In genomic region chr12:89513544-89513943, GRCh38 we compare ENCODE assay signal across 26 cellular contexts.
"Had no signal": no experiment of that assay in that cellular context is flagged by ENCODE, and none has a peak within 500 bp of the region (broad histone marks: within the 10 kb centered on the region; RNA-seq: fewer than 3 reads in every experiment).

No MANE protein-coding gene starts in this region.

- H3K9me3 ChIP-seq: esophagus squamous epithelium, heart right ventricle, lower lobe of right lung, prostate gland, right atrium auricular region, testis, tibial artery had no signal

- H3K27ac Mint-ChIP-seq: nephron; neural progenitor cell; stimulated activated memory B cell treated with anti-CD40 and anti-IgM and Interleukin-4, amounts not matched to agents 10 μg/mL and 1 μg/mL and 100 μg/mL, for 72 hours; type B pancreatic cell had no signal

- H3K4me3 ChIP-seq: coronary artery, esophagus squamous epithelium, heart right ventricle, lower lobe of right lung, neural progenitor cell, prostate gland, right atrium auricular region, smooth muscle cell, testis, tibial artery had no signal

- DNase-seq: dermis blood vessel endothelial cell; effector memory CD4-positive, alpha-beta T cell; erythroblast; esophagus squamous epithelium; foreskin melanocyte; glutamatergic neuron; heart right ventricle; hippocampal formation; left ventricle myocardium superior; lower lobe of right lung; nucleus accumbens; stimulated activated CD4-positive, alpha-beta T cell treated with anti-CD3 and anti-CD28 coated beads, Interleukin-2, amount 100 ng/mL, for 24 hours; stimulated activated CD4-positive, alpha-beta T cell treated with anti-CD3 and anti-CD28 coated beads, Interleukin-4, amount 100 ng/mL, for 24 hours; stimulated activated naive CD8-positive, alpha-beta T cell treated with anti-CD3 and anti-CD28 coated beads, Interleukin-15, Interleukin-2, amounts not matched to agents 100 U/mL and 50 U/mL, for 24 hours; substantia nigra; testis; tibial artery had no signal

- H3K4me3 Mint-ChIP-seq: nephron; neural progenitor cell; stimulated activated memory B cell treated with anti-CD40 and anti-IgM and Interleukin-4, amounts not matched to agents 10 μg/mL and 1 μg/mL and 100 μg/mL, for 72 hours; type B pancreatic cell had no signal

- H3K9me3 Mint-ChIP-seq: nephron; neural progenitor cell; stimulated activated memory B cell treated with anti-CD40 and anti-IgM and Interleukin-4, amounts not matched to agents 10 μg/mL and 1 μg/mL and 100 μg/mL, for 72 hours; type B pancreatic cell had no signal

- H3K27me3 ChIP-seq: esophagus squamous epithelium, heart right ventricle, neural progenitor cell, right atrium auricular region, testis, tibial artery had no signal

- H3K36me3 ChIP-seq: esophagus squamous epithelium, heart right ventricle, lower lobe of right lung, neural progenitor cell, prostate gland, right atrium auricular region, tibial artery had no signal

- H3K27ac ChIP-seq: coronary artery, esophagus squamous epithelium, heart right ventricle, lower lobe of right lung, neural progenitor cell, prostate gland, right atrium auricular region, testis, tibial artery had no signal

- H3K27me3 Mint-ChIP-seq: stimulated activated memory B cell treated with anti-CD40 and anti-IgM and Interleukin-4, amounts not matched to agents 10 μg/mL and 1 μg/mL and 100 μg/mL, for 72 hours; type B pancreatic cell had no signal

- H3K4me1 ChIP-seq: esophagus squamous epithelium, lower lobe of right lung, prostate gland, testis had no signal

- ATAC-seq: heart right ventricle; left ventricle myocardium superior; lower lobe of right lung; sciatic nerve; stimulated activated memory B cell treated with anti-CD40 and anti-IgM and Interleukin-4, amounts not matched to agents 10 μg/mL and 1 μg/mL and 100 μg/mL, for 72 hours; stimulated activated naive CD8-positive, alpha-beta T cell treated with anti-CD3 and anti-CD28 coated beads, Interleukin-15, Interleukin-2, amounts not matched to agents 100 U/mL and 50 U/mL, for 24 hours had no signal

- H3K4me1 Mint-ChIP-seq: nephron, neural progenitor cell had no signal
